9 cellular contexts compared by ENCODE assay signal in genomic region chr17:75808905-75809621, GRCh38. TPM values are rescaled to one million over a fixed set of nuclear protein-coding genes. Genes with fewer than 3 reads are reported as not detected.
A peak's percentile ranks its signal among the peaks of the same experiment; 100 is the strongest.
DNase-seq lines count a peak whose midpoint lies in the region; ATAC-seq, FAIRE-seq and TF ChIP-seq lines count a peak whose summit lies in the region.
"Had no signal": no experiment of that assay in that cellular context is flagged by ENCODE, and none has a peak within 500 bp of the region (broad histone marks: within the 10 kb centered on the region; RNA-seq: fewer than 3 reads in every experiment).

No MANE protein-coding gene starts in this region.

- in situ Hi-C loops in HepG2 (cut with HindIII; ENCODE audit: extremely low pct_ligation_motif_present, low pct_unique_long_range_greater_than_20kb) = no loop called here

- no peak for FAIRE-seq in HepG2 (lab: Jason Lieb, UNC)

- TF ChIP-seq CTCF in liver (IDR thresholded peaks at IDR 0.05; ENCODE audit: low read depth, low read length, missing input control) (no peak), HepG2 (CRISPR knock-in tag; IDR thresholded peaks at IDR 0.05) (no peak)

- intact Hi-C loops in HepG2 (cut with micrococcal nuclease; ENCODE audit: unreplicated experiment) (no loop called here), aorta (cut with DNase I) (no loop called here)

- TF ChIP-seq EP300 in HepG2 (IDR thresholded peaks at IDR 0.05; ENCODE audit: low read depth in 2 of 2, low read length in 2 of 2) (no peak), HepG2 (CRISPR knock-in tag; IDR thresholded peaks at IDR 0.05; ENCODE audit: borderline replicate concordance) (no peak)

- peaks cover 10 to 27% (median 12%) of the 10 kb centered on the region in 4 donors for H3K36me3 ChIP-seq in liver (ENCODE audit: control insufficient read depth in 4 of 4, insufficient read depth in 3 of 4, low read depth in 1 of 4, low read length in 3 of 4)
- H3K36me3 ChIP-seq in HepG2 (replicated peaks in 1 of 2; ENCODE audit: control insufficient read depth in 1 of 2, insufficient read depth in 2 of 2, low read length in 2 of 2) = peaks cover 42 to 54% of the 10 kb centered on the region in 2 experiments
- H3K36me3 ChIP-seq in aorta (ENCODE audit: control insufficient read depth in 1 of 2, insufficient read depth in 2 of 2, low read length in 1 of 2) = no peaks in the 10 kb centered on the region

- H3K27me3 ChIP-seq in liver (ENCODE audit: control insufficient read depth in 4 of 4, insufficient read depth in 4 of 4, low read length in 3 of 4) = no peaks in the 10 kb centered on the region
- no peaks in the 10 kb centered on the region for H3K27me3 ChIP-seq in HepG2 (ENCODE audit: control insufficient read depth in 1 of 2, insufficient read depth in 2 of 2, low read length in 2 of 2)
- no peaks in the 10 kb centered on the region for H3K27me3 ChIP-seq in aorta (ENCODE audit: control insufficient read depth in 1 of 2, insufficient read depth in 2 of 2, low read length in 1 of 2)

- peaks cover 7% of the 10 kb centered on the region for H3K79me2 ChIP-seq in HepG2 (ENCODE audit: insufficient read depth, low read length)

- no peak overlapping the region for H3K4me3 ChIP-seq in liver (ENCODE audit: low read depth in 1 of 3, low read length in 3 of 3)
- no peak overlapping the region for H3K4me3 ChIP-seq in HepG2 (replicated peaks in 1 of 3; ENCODE audit: insufficient read depth in 1 of 3, low read depth in 2 of 3, low read length in 3 of 3)
- H3K4me3 ChIP-seq in aorta (ENCODE audit: low read length in 2 of 2) = no peak overlapping the region

- no peak overlapping the region for H2AFZ ChIP-seq in HepG2 (ENCODE audit: low read length)

- ATAC-seq in HepG2 (no peak; the same call in 2 of the 3 replicates), aorta (ENCODE audit: low FRiP score) (peak; percentile 71), HG03097 (IDR thresholded peaks at IDR 0.05; ENCODE audit: low FRiP score, unreplicated experiment) (no peak)
- peak; percentile 66 for ATAC-seq in activated T-helper 17 cell treated with anti-CD3 and anti-CD28 coated beads, Interleukin-2, amount 50 U/mL, for 72 hours (replicated peaks)

- DNase-seq in HepG2 (ENCODE audit: low spot score) = no peak
- peak; percentile 22 for DNase-seq in kidney tubule cell (ENCODE audit: low spot score)
- peak; percentile 72 to 78 for DNase-seq in aorta
- DNase-seq in middle frontal gyrus (ENCODE audit: extremely low spot score, low spot score) = no peak
- DNase-seq in RPMI8226 = no peak
- DNase-seq: CD4-positive, CD25-positive, alpha-beta regulatory T cell had no signal

- peaks cover 19% of the 10 kb centered on the region for H3K36me3 Mint-ChIP-seq in activated T-helper 17 cell treated with anti-CD3 and anti-CD28 coated beads, Interleukin-2, amount 50 U/mL, for 72 hours (ENCODE audit: low read depth)
- H3K36me3 Mint-ChIP-seq: CD4-positive, CD25-positive, alpha-beta regulatory T cell had no signal

- H3K4me2 ChIP-seq in HepG2 (ENCODE audit: low read depth, low read length) = no peak overlapping the region

- H3K27ac ChIP-seq in liver (ENCODE audit: low read depth in 1 of 2, low read length in 2 of 2) = peak overlapping the region; percentile 43 to 46
- H3K27ac ChIP-seq in HepG2 (ENCODE audit: extremely low read length, insufficient read depth, low read length) = no peak overlapping the region
- H3K27ac ChIP-seq in aorta (ENCODE audit: low read depth in 1 of 2, low read length in 2 of 2) = no peak overlapping the region

- CTCF ChIA-PET in HepG2 (lab: Yijun Ruan, JAX; ENCODE audit: low intra/inter-chr PET ratio, low total read pairs) = no interaction called here

- H3K27ac Mint-ChIP-seq in activated T-helper 17 cell treated with anti-CD3 and anti-CD28 coated beads, Interleukin-2, amount 50 U/mL, for 72 hours = peak overlapping the region; percentile 55

- WGBS in liver = 70% methylated on average over 18 of the region's 18 CpGs
- 97% methylated on average over 18 of the region's 18 CpGs for WGBS in HepG2 (ENCODE audit: low lambda C conversion rate)
- 59 to 78% methylated on average over 12 to 18 of the region's 18 CpGs for WGBS in aorta, 2 donors

- no peak overlapping the region for H3K4me3 Mint-ChIP-seq in activated T-helper 17 cell treated with anti-CD3 and anti-CD28 coated beads, Interleukin-2, amount 50 U/mL, for 72 hours
- H3K4me3 Mint-ChIP-seq: CD4-positive, CD25-positive, alpha-beta regulatory T cell had no signal

- H3K9me3 ChIP-seq in liver (ENCODE audit: control insufficient read depth in 4 of 4, low read length in 3 of 4) (no peaks in the 10 kb centered on the region), HepG2 (ENCODE audit: low read length) (no peaks in the 10 kb centered on the region), aorta (ENCODE audit: control insufficient read depth, low read length) (no peaks in the 10 kb centered on the region)

- no peak overlapping the region for H3K9ac ChIP-seq in liver (ENCODE audit: low read depth in 1 of 2, low read length in 2 of 2)
- H3K9ac ChIP-seq in HepG2 (ENCODE audit: insufficient read depth, low read depth, low read length) = no peak overlapping the region

- no peaks in the 10 kb centered on the region for H3K9me3 Mint-ChIP-seq in activated T-helper 17 cell treated with anti-CD3 and anti-CD28 coated beads, Interleukin-2, amount 50 U/mL, for 72 hours
- H3K9me3 Mint-ChIP-seq: CD4-positive, CD25-positive, alpha-beta regulatory T cell had no signal

- H3K4me1 Mint-ChIP-seq in activated T-helper 17 cell treated with anti-CD3 and anti-CD28 coated beads, Interleukin-2, amount 50 U/mL, for 72 hours = no peaks in the 10 kb centered on the region

- H3K4me1 ChIP-seq in liver (ENCODE audit: control insufficient read depth in 4 of 4, insufficient read depth in 4 of 4, low read length in 3 of 4) (peaks cover 0 to 27% (median 17%) of the 10 kb centered on the region in 4 donors), HepG2 (ENCODE audit: insufficient read depth, low read length) (no peaks in the 10 kb centered on the region), aorta (ENCODE audit: control insufficient read depth in 1 of 2, insufficient read depth in 2 of 2, low read length in 2 of 2) (no peaks in the 10 kb centered on the region)

- POLR2A ChIA-PET in HepG2 (lab: Yijun Ruan, JAX) = interaction anchor here (3.0 kb wide), 1 partner anchor 29 kb away, joined by 11 read pairs; a partner anchor contains a TSS

- TF ChIP-seq RAD21 in liver (IDR thresholded peaks at IDR 0.05) (no peak), HepG2 (CRISPR knock-in tag; IDR thresholded peaks at IDR 0.05) (no peak)

- no peak for TF ChIP-seq POLR2A in HepG2 (IDR thresholded peaks at IDR 0.05; ENCODE audit: insufficient read depth in 1 of 2, low read depth in 2 of 2, low read length in 2 of 2)

- no peaks in the 10 kb centered on the region for H3K27me3 Mint-ChIP-seq in activated T-helper 17 cell treated with anti-CD3 and anti-CD28 coated beads, Interleukin-2, amount 50 U/mL, for 72 hours
- H3K27me3 Mint-ChIP-seq: CD4-positive, CD25-positive, alpha-beta regulatory T cell had no signal

- no peaks in the 10 kb centered on the region for H4K20me1 ChIP-seq in HepG2 (ENCODE audit: insufficient read depth, low read length)

- BruUV-seq in HepG2 (replicated peaks; lab: Mats Ljungman, UMichigan) = no TSS peak

RNA-seq across cellular contexts. Expression of gene UNK, which starts 24.5 kb away (rescaled TPM):
- total RNA-seq in liver = 10 to 100 TPM; 11.5 to 16.4 TPM
- 1 to 10 TPM; 4.0 to 6.4 TPM for polyA plus RNA-seq in liver
- 28.6 and 33.0 TPM in 2 replicates for total RNA-seq in HepG2 (2016; rRNA removed; fragmentation: Illumina TruSeq; extraction: Trizol)
- total RNA-seq in HepG2 (2016; cell fraction: cytosol; rRNA removed; fragmentation: Illumina TruSeq; extraction: Trizol; ENCODE audit: low read depth) = 37.2 and 44.0 TPM in 2 replicates
- 21.2 and 33.0 TPM in 2 replicates for total RNA-seq in HepG2 (2016; cell fraction: insoluble cytoplasmic fraction; rRNA removed; fragmentation: Illumina TruSeq; extraction: Trizol)
- total RNA-seq in HepG2 (2016; cell fraction: membrane; rRNA removed; fragmentation: Illumina TruSeq; extraction: Trizol) = 58.6 and 59.5 TPM in 2 replicates
- 38.6 and 43.6 TPM in 2 replicates for total RNA-seq in HepG2 (2016; cell fraction: nucleus; rRNA removed; fragmentation: Illumina TruSeq; extraction: Trizol)
- polyA plus RNA-seq in HepG2 (2011; rRNA removed) = 30.7 and 31.6 TPM in 2 replicates
- 18.7 and 21.7 TPM in 2 replicates for polyA plus RNA-seq in HepG2 (2011; cell fraction: cytosol; rRNA removed)
- polyA plus RNA-seq in HepG2 (2011; cell fraction: nucleus; rRNA removed) = 50.0 and 56.4 TPM in 2 replicates
- 20.8 and 23.9 TPM in 2 replicates for polyA plus RNA-seq in HepG2 (2012)
- polyA plus RNA-seq in HepG2 (2016; cell fraction: cytosol; fragmentation: Illumina TruSeq; extraction: Trizol; ENCODE audit: low read depth) = 55.3 and 62.7 TPM in 2 replicates
- polyA plus RNA-seq in HepG2 (2016; cell fraction: insoluble cytoplasmic fraction; fragmentation: Illumina TruSeq; extraction: Trizol; ENCODE audit: low read depth) = 28.7 and 35.1 TPM in 2 replicates
- 64.7 and 69.9 TPM in 2 replicates for polyA plus RNA-seq in HepG2 (2016; cell fraction: membrane; fragmentation: Illumina TruSeq; extraction: Trizol; ENCODE audit: low read depth)
- 52.8 and 60.0 TPM in 2 replicates for polyA plus RNA-seq in HepG2 (2016; cell fraction: nucleus; fragmentation: Illumina TruSeq; extraction: Trizol; ENCODE audit: insufficient read depth, low read depth)
- 24.3 and 28.1 TPM in 2 replicates for polyA minus RNA-seq in HepG2 (2011; rRNA and poly(A)+ RNA removed; ENCODE audit: low replicate concordance)
- 10.4 and 14.9 TPM in 2 replicates for polyA minus RNA-seq in HepG2 (2011; cell fraction: cytosol; rRNA and poly(A)+ RNA removed)
- polyA minus RNA-seq in HepG2 (2011; cell fraction: nucleus; rRNA and poly(A)+ RNA removed) = 78.9 and 91.3 TPM in 2 replicates
- total RNA-seq in activated T-helper 17 cell treated with anti-CD3 and anti-CD28 coated beads, Interleukin-2, amount 50 U/mL, for 72 hours = 10 to 100 TPM; 19.0 to 22.1 TPM
- 10 to 100 TPM; 28.9 to 34.1 TPM for total RNA-seq in aorta
- polyA plus RNA-seq in aorta = 10 to 100 TPM in 1 of 2 donors, 1 to 10 TPM in 1; 8.8 to 21.7 TPM

RNA-seq across cellular contexts. Expression of gene UNC13D, which starts 35.1 kb away (rescaled TPM):
- 10 to 100 TPM; 10.3 to 22.9 TPM for total RNA-seq in liver
- polyA plus RNA-seq in liver = 1 to 10 TPM; 2.1 to 4.9 TPM
- 27.2 and 42.7 TPM in 2 replicates for total RNA-seq in HepG2 (2016; rRNA removed; fragmentation: Illumina TruSeq; extraction: Trizol)
- total RNA-seq in HepG2 (2016; cell fraction: cytosol; rRNA removed; fragmentation: Illumina TruSeq; extraction: Trizol; ENCODE audit: low read depth) = 14.5 and 15.7 TPM in 2 replicates
- 22.9 and 43.4 TPM in 2 replicates for total RNA-seq in HepG2 (2016; cell fraction: insoluble cytoplasmic fraction; rRNA removed; fragmentation: Illumina TruSeq; extraction: Trizol)
- total RNA-seq in HepG2 (2016; cell fraction: membrane; rRNA removed; fragmentation: Illumina TruSeq; extraction: Trizol) = 23.8 and 27.2 TPM in 2 replicates
- 38.7 and 48.5 TPM in 2 replicates for total RNA-seq in HepG2 (2016; cell fraction: nucleus; rRNA removed; fragmentation: Illumina TruSeq; extraction: Trizol)
- 29.7 and 40.0 TPM in 2 replicates for polyA plus RNA-seq in HepG2 (2011; rRNA removed)
- 7.5 and 12.9 TPM in 2 replicates for polyA plus RNA-seq in HepG2 (2011; cell fraction: cytosol; rRNA removed)
- 244 and 327 TPM in 2 replicates for polyA plus RNA-seq in HepG2 (2011; cell fraction: nucleus; rRNA removed)
- polyA plus RNA-seq in HepG2 (2012) = 21.7 and 27.3 TPM in 2 replicates
- 6.0 and 6.9 TPM in 2 replicates for polyA plus RNA-seq in HepG2 (2016; cell fraction: cytosol; fragmentation: Illumina TruSeq; extraction: Trizol; ENCODE audit: low read depth)
- 21.6 and 29.9 TPM in 2 replicates for polyA plus RNA-seq in HepG2 (2016; cell fraction: insoluble cytoplasmic fraction; fragmentation: Illumina TruSeq; extraction: Trizol; ENCODE audit: low read depth)
- 17.3 and 18.9 TPM in 2 replicates for polyA plus RNA-seq in HepG2 (2016; cell fraction: membrane; fragmentation: Illumina TruSeq; extraction: Trizol; ENCODE audit: low read depth)
- polyA plus RNA-seq in HepG2 (2016; cell fraction: nucleus; fragmentation: Illumina TruSeq; extraction: Trizol; ENCODE audit: insufficient read depth, low read depth) = 126 and 127 TPM in 2 replicates
- 76.6 and 82.7 TPM in 2 replicates for polyA minus RNA-seq in HepG2 (2011; rRNA and poly(A)+ RNA removed; ENCODE audit: low replicate concordance)
- polyA minus RNA-seq in HepG2 (2011; cell fraction: cytosol; rRNA and poly(A)+ RNA removed) = 20.3 and 24.5 TPM in 2 replicates
- 59.1 and 68.5 TPM in 2 replicates for polyA minus RNA-seq in HepG2 (2011; cell fraction: nucleus; rRNA and poly(A)+ RNA removed)
- 100 to 1,000 TPM; 153 to 160 TPM for total RNA-seq in activated T-helper 17 cell treated with anti-CD3 and anti-CD28 coated beads, Interleukin-2, amount 50 U/mL, for 72 hours
- 10 to 100 TPM; 17.7 to 20.0 TPM for total RNA-seq in aorta
- polyA plus RNA-seq in aorta = 10 to 100 TPM in 1 of 2 donors, 1 to 10 TPM in 1; 3.8 to 23.1 TPM

RNA-seq across cellular contexts. Expression of gene GALK1, which starts 44.1 kb away (rescaled TPM):
- total RNA-seq in liver = 100 to 1,000 TPM in 1 of 2 donors, 10 to 100 TPM in 1; 80.3 to 111 TPM
- polyA plus RNA-seq in liver = 100 to 1,000 TPM in 1 of 2 donors, 10 to 100 TPM in 1; 59.0 to 230 TPM
- total RNA-seq in HepG2 (2016; rRNA removed; fragmentation: Illumina TruSeq; extraction: Trizol) = 93.6 and 95.6 TPM in 2 replicates
- 31.6 and 39.5 TPM in 2 replicates for total RNA-seq in HepG2 (2016; cell fraction: cytosol; rRNA removed; fragmentation: Illumina TruSeq; extraction: Trizol; ENCODE audit: low read depth)
- total RNA-seq in HepG2 (2016; cell fraction: insoluble cytoplasmic fraction; rRNA removed; fragmentation: Illumina TruSeq; extraction: Trizol) = 94.0 and 98.0 TPM in 2 replicates
- 35.0 and 44.2 TPM in 2 replicates for total RNA-seq in HepG2 (2016; cell fraction: membrane; rRNA removed; fragmentation: Illumina TruSeq; extraction: Trizol)
- total RNA-seq in HepG2 (2016; cell fraction: nucleus; rRNA removed; fragmentation: Illumina TruSeq; extraction: Trizol) = 44.3 and 48.9 TPM in 2 replicates
- polyA plus RNA-seq in HepG2 (2011; rRNA removed) = 59.9 and 93.0 TPM in 2 replicates
- polyA plus RNA-seq in HepG2 (2011; cell fraction: cytosol; rRNA removed) = 65.7 and 112 TPM in 2 replicates
- polyA plus RNA-seq in HepG2 (2011; cell fraction: nucleus; rRNA removed) = 162 and 164 TPM in 2 replicates
- 57.4 and 59.7 TPM in 2 replicates for polyA plus RNA-seq in HepG2 (2012)
- polyA plus RNA-seq in HepG2 (2016; cell fraction: cytosol; fragmentation: Illumina TruSeq; extraction: Trizol; ENCODE audit: low read depth) = 29.0 and 30.8 TPM in 2 replicates
- polyA plus RNA-seq in HepG2 (2016; cell fraction: insoluble cytoplasmic fraction; fragmentation: Illumina TruSeq; extraction: Trizol; ENCODE audit: low read depth) = 86.3 and 86.5 TPM in 2 replicates
- polyA plus RNA-seq in HepG2 (2016; cell fraction: membrane; fragmentation: Illumina TruSeq; extraction: Trizol; ENCODE audit: low read depth) = 25.3 and 27.1 TPM in 2 replicates
- 72.3 and 78.9 TPM in 2 replicates for polyA plus RNA-seq in HepG2 (2016; cell fraction: nucleus; fragmentation: Illumina TruSeq; extraction: Trizol; ENCODE audit: insufficient read depth, low read depth)
- polyA minus RNA-seq in HepG2 (2011; rRNA and poly(A)+ RNA removed; ENCODE audit: low replicate concordance) = 28.9 and 121 TPM in 2 replicates
- 45.9 and 49.6 TPM in 2 replicates for polyA minus RNA-seq in HepG2 (2011; cell fraction: cytosol; rRNA and poly(A)+ RNA removed)
- polyA minus RNA-seq in HepG2 (2011; cell fraction: nucleus; rRNA and poly(A)+ RNA removed) = 26.3 and 28.6 TPM in 2 replicates
- 10 to 100 TPM; 43.4 to 51.4 TPM for total RNA-seq in activated T-helper 17 cell treated with anti-CD3 and anti-CD28 coated beads, Interleukin-2, amount 50 U/mL, for 72 hours
- 10 to 100 TPM; 16.8 to 27.1 TPM for total RNA-seq in aorta
- polyA plus RNA-seq in aorta = 10 to 100 TPM; 16.9 to 44.8 TPM

RNA-seq across cellular contexts. Expression of gene WBP2, which starts 46.1 kb away (rescaled TPM):
- total RNA-seq in liver (10 to 100 TPM; 29.0 to 32.5 TPM), HepG2 (2016; rRNA removed; fragmentation: Illumina TruSeq; extraction: Trizol) (28.2 and 29.2 TPM in 2 replicates), aorta (100 to 1,000 TPM; 104 to 122 TPM)
- polyA plus RNA-seq in liver (10 to 100 TPM; 70.7 to 99.4 TPM), HepG2 (2011; rRNA removed) (29.5 and 34.6 TPM in 2 replicates), aorta (100 to 1,000 TPM in 1 of 2 donors, 10 to 100 TPM in 1; 54.6 to 123 TPM)
- total RNA-seq in HepG2 (2016; cell fraction: cytosol; rRNA removed; fragmentation: Illumina TruSeq; extraction: Trizol; ENCODE audit: low read depth) = 15.4 and 19.3 TPM in 2 replicates
- 23.5 and 33.2 TPM in 2 replicates for total RNA-seq in HepG2 (2016; cell fraction: insoluble cytoplasmic fraction; rRNA removed; fragmentation: Illumina TruSeq; extraction: Trizol)
- 22.1 and 25.3 TPM in 2 replicates for total RNA-seq in HepG2 (2016; cell fraction: membrane; rRNA removed; fragmentation: Illumina TruSeq; extraction: Trizol)
- total RNA-seq in HepG2 (2016; cell fraction: nucleus; rRNA removed; fragmentation: Illumina TruSeq; extraction: Trizol) = 17.9 and 23.5 TPM in 2 replicates
- 24.9 and 26.1 TPM in 2 replicates for polyA plus RNA-seq in HepG2 (2011; cell fraction: cytosol; rRNA removed)
- 77.1 and 77.4 TPM in 2 replicates for polyA plus RNA-seq in HepG2 (2011; cell fraction: nucleus; rRNA removed)
- polyA plus RNA-seq in HepG2 (2012) = 95.2 and 97.1 TPM in 2 replicates
- polyA plus RNA-seq in HepG2 (2016; cell fraction: cytosol; fragmentation: Illumina TruSeq; extraction: Trizol; ENCODE audit: low read depth) = 14.4 and 17.2 TPM in 2 replicates
- 51.6 and 76.7 TPM in 2 replicates for polyA plus RNA-seq in HepG2 (2016; cell fraction: insoluble cytoplasmic fraction; fragmentation: Illumina TruSeq; extraction: Trizol; ENCODE audit: low read depth)
- polyA plus RNA-seq in HepG2 (2016; cell fraction: membrane; fragmentation: Illumina TruSeq; extraction: Trizol; ENCODE audit: low read depth) = 27.3 and 29.7 TPM in 2 replicates
- polyA plus RNA-seq in HepG2 (2016; cell fraction: nucleus; fragmentation: Illumina TruSeq; extraction: Trizol; ENCODE audit: insufficient read depth, low read depth) = 87.1 and 89.4 TPM in 2 replicates
- polyA minus RNA-seq in HepG2 (2011; rRNA and poly(A)+ RNA removed; ENCODE audit: low replicate concordance) = 39.8 and 42.3 TPM in 2 replicates
- polyA minus RNA-seq in HepG2 (2011; cell fraction: cytosol; rRNA and poly(A)+ RNA removed) = 35.5 and 39.9 TPM in 2 replicates
- polyA minus RNA-seq in HepG2 (2011; cell fraction: nucleus; rRNA and poly(A)+ RNA removed) = 30.1 and 38.2 TPM in 2 replicates
- total RNA-seq in activated T-helper 17 cell treated with anti-CD3 and anti-CD28 coated beads, Interleukin-2, amount 50 U/mL, for 72 hours = 100 to 1,000 TPM in 1 of 2 donors, 10 to 100 TPM in 1; 67.4 to 127 TPM

Comparison
In these comparisons a context has a peak if more than half of its experiments do, and no peak if none do; other contexts are left out.
1. H3K27ac ChIP-seq: peak in liver (2 of 2); none in HepG2 (single experiment) and aorta (0 of 2).
2. ATAC-seq: peak in activated T-helper 17 cell treated with anti-CD3 and anti-CD28 coated beads, Interleukin-2, amount 50 U/mL, for 72 hours (single experiment) and aorta (single experiment); none in HepG2 (single experiment) and HG03097 (single experiment).
3. DNase-seq: peak in kidney tubule cell (single experiment) and aorta (2 of 2); none in HepG2 (single experiment), middle frontal gyrus (single experiment) and RPMI8226 (single experiment).